26 cellular contexts compared by ENCODE assay signal in the genomic region with DNA sequence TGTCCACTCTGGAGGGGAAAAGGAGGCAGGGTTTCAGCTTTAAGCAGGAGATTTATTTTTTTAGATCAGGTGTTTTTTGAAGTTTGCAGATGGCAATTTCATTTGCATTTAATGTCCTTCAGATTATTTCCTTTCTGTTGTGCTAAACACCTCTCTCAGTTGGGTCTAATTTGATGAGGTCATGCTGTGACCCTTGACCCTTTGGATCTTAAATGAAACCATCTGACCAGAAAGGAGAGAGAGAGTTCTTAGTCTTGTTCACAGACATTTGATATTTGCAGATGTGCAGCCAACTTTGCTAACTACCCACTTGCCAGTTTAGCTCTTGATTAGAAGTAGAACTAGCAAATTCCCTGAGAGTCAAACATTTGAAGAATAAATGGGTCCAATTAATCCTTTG.
"Had no signal": no experiment of that assay in that cellular context is flagged by ENCODE, and none has a peak within 500 bp of the region (broad histone marks: within the 10 kb centered on the region; RNA-seq: fewer than 3 reads in every experiment).

No MANE protein-coding gene starts in this region.

- H3K4me1 Mint-ChIP-seq: activated CD8-positive, alpha-beta memory T cell treated with anti-CD3 and anti-CD28 coated beads, Interleukin-2, amount 10 ng/mL, durations not matched to agents 7 days and 5 days; activated naive CD8-positive, alpha-beta T cell treated with anti-CD3 and anti-CD28 coated beads, Interleukin-2, amount 50 U/mL, for 24 hours; T-helper 17 cell had no signal

- H3K4me3 ChIP-seq: ascending aorta, body of pancreas had no signal

- ATAC-seq: activated CD8-positive, alpha-beta memory T cell treated with anti-CD3 and anti-CD28 coated beads, Interleukin-2, amount 10 ng/mL, durations not matched to agents 7 days and 5 days; activated naive CD4-positive, alpha-beta T cell treated with anti-CD3 and anti-CD28 coated beads, Interleukin-2, amount 50 U/mL, for 72 hours; activated naive CD8-positive, alpha-beta T cell treated with anti-CD3 and anti-CD28 coated beads, Interleukin-2, amount 50 U/mL, for 24 hours; body of pancreas; T-helper 17 cell; WTC11 had no signal

- H3K4me1 ChIP-seq: ascending aorta, body of pancreas had no signal

- H3K4me3 Mint-ChIP-seq: activated CD8-positive, alpha-beta memory T cell treated with anti-CD3 and anti-CD28 coated beads, Interleukin-2, amount 10 ng/mL, durations not matched to agents 7 days and 5 days; activated naive CD8-positive, alpha-beta T cell treated with anti-CD3 and anti-CD28 coated beads, Interleukin-2, amount 50 U/mL, for 24 hours; activated T-cell treated with anti-CD3 and anti-CD28 coated beads, Interleukin-2, amount 50 U/mL, for 24 hours; activated T-helper 1 cell treated with anti-CD3 and anti-CD28 coated beads, Interleukin-12 subunit alpha, Interleukin-12 subunit beta, Interleukin-2, Interleukin-4 antibody, amounts not matched to agents 30 ng/mL and 10 ng/mL and 1 ng/mL, durations not matched to agents 14 hours and 24 hours and 36 hours; T-helper 17 cell; WTC11 had no signal

- H3K27me3 ChIP-seq: ascending aorta, body of pancreas had no signal

- DNase-seq: activated CD4-positive, alpha-beta T cell treated with anti-CD3 and anti-CD28 coated beads for 48 hours; activated CD4-positive, alpha-beta T cell treated with anti-CD3 and anti-CD28 coated beads, Interleukin-2, amount 50 U/mL, for 4 hours; activated CD4-positive, CD25-positive, alpha-beta regulatory T cell treated with anti-CD3 and anti-CD28 coated beads, Interleukin-2, amount 50 U/mL, for 72 hours; activated CD8-positive, alpha-beta memory T cell treated with anti-CD3 and anti-CD28 coated beads, Interleukin-2, amount 10 ng/mL, durations not matched to agents 7 days and 5 days; activated effector memory CD4-positive, alpha-beta T cell treated with Interleukin-2 at 50 U/mL for 16 hours; activated naive CD4-positive, alpha-beta T cell treated with Interleukin-2 at 50 U/mL for 16 hours; activated naive CD8-positive, alpha-beta T cell treated with anti-CD3 and anti-CD28 coated beads, Interleukin-2, amount 50 U/mL, for 24 hours; activated T-cell treated with anti-CD3 and anti-CD28 coated beads, Interleukin-2, amount 50 U/mL, for 24 hours; amniotic stem cell; body of pancreas; Kasumi-1; KBM-7; NCI-H1105 treated with DMSO at 0.1 percent for 48 hours; NCI-H1436 treated with DMSO at 0.1 percent for 48 hours; NCI-H187; NCI-H2081; NCI-H446; NCI-H524; NCI-H82; SIG-M5; T-helper 17 cell; T-helper 9 cell had no signal

- H3K36me3 ChIP-seq: ascending aorta had no signal

- H3K36me3 Mint-ChIP-seq: activated CD8-positive, alpha-beta memory T cell treated with anti-CD3 and anti-CD28 coated beads, Interleukin-2, amount 10 ng/mL, durations not matched to agents 7 days and 5 days; activated naive CD4-positive, alpha-beta T cell treated with anti-CD3 and anti-CD28 coated beads, Interleukin-2, amount 50 U/mL, for 72 hours; WTC11 had no signal

- H3K9me3 ChIP-seq: ascending aorta, body of pancreas had no signal

- H3K27ac Mint-ChIP-seq: activated CD8-positive, alpha-beta memory T cell treated with anti-CD3 and anti-CD28 coated beads, Interleukin-2, amount 10 ng/mL, durations not matched to agents 7 days and 5 days; activated naive CD4-positive, alpha-beta T cell treated with anti-CD3 and anti-CD28 coated beads, Interleukin-2, amount 50 U/mL, for 72 hours; activated naive CD8-positive, alpha-beta T cell treated with anti-CD3 and anti-CD28 coated beads, Interleukin-2, amount 50 U/mL, for 24 hours; activated T-cell treated with anti-CD3 and anti-CD28 coated beads, Interleukin-2, amount 50 U/mL, for 24 hours; activated T-helper 1 cell treated with anti-CD3 and anti-CD28 coated beads, Interleukin-12 subunit alpha, Interleukin-12 subunit beta, Interleukin-2, Interleukin-4 antibody, amounts not matched to agents 30 ng/mL and 10 ng/mL and 1 ng/mL, durations not matched to agents 14 hours and 24 hours and 36 hours; T-helper 17 cell; WTC11 had no signal

- H3K9me3 Mint-ChIP-seq: activated naive CD4-positive, alpha-beta T cell treated with anti-CD3 and anti-CD28 coated beads, Interleukin-2, amount 50 U/mL, for 72 hours; activated naive CD8-positive, alpha-beta T cell treated with anti-CD3 and anti-CD28 coated beads, Interleukin-2, amount 50 U/mL, for 24 hours; activated T-cell treated with anti-CD3 and anti-CD28 coated beads, Interleukin-2, amount 50 U/mL, for 24 hours; activated T-helper 1 cell treated with anti-CD3 and anti-CD28 coated beads, Interleukin-12 subunit alpha, Interleukin-12 subunit beta, Interleukin-2, Interleukin-4 antibody, amounts not matched to agents 30 ng/mL and 10 ng/mL and 1 ng/mL, durations not matched to agents 14 hours and 24 hours and 36 hours had no signal

- H3K27ac ChIP-seq: ascending aorta, body of pancreas had no signal
